ENCODE assay signal across 9 cellular contexts in genomic region chr11:93718057-93718563, GRCh38. TPM values are rescaled to one million over a fixed set of nuclear protein-coding genes. Genes with fewer than 3 reads are reported as not detected.
DNase-seq lines count a peak whose midpoint lies in the region; ATAC-seq, FAIRE-seq and TF ChIP-seq lines count a peak whose summit lies in the region.
"Had no signal": no experiment of that assay in that cellular context is flagged by ENCODE, and none has a peak within 500 bp of the region (broad histone marks: within the 10 kb centered on the region; RNA-seq: fewer than 3 reads in every experiment).

No MANE protein-coding gene starts in this region.

- peak overlapping the region; percentile 32 for H3K4me2 ChIP-seq in K562 (ENCODE audit: insufficient read depth, low read length)

- BruUV-seq in K562 (replicated peaks; lab: Mats Ljungman, UMichigan), result no TSS peak

- peak; percentile 84 for FAIRE-seq in K562 (lab: Jason Lieb, UNC)
- FAIRE-seq: TTC549 had no signal

- CTCF ChIA-PET in K562 (lab: Yijun Ruan, JAX; ENCODE audit: low intra/inter-chr PET ratio), result no interaction called here

- TF ChIP-seq CTCF in GM10266 (IDR thresholded peaks at IDR 0.05; ENCODE audit: control insufficient read depth, insufficient read depth, low read depth, missing control alignments) (no peak), K562 (IDR thresholded peaks at IDR 0.05 in 2 of 3, conservative IDR thresholded peaks at IDR 0.05 in 1 of 3; ENCODE audit: insufficient read depth in 2 of 3, low read depth in 1 of 3, low read length in 3 of 3) (no peak)

- peak; percentile 99 for TF ChIP-seq EP300 in K562 (IDR thresholded peaks at IDR 0.05; ENCODE audit: low read length)

- H3K4me1 ChIP-seq in K562 (replicated peaks in 1 of 2; ENCODE audit: control insufficient read depth in 2 of 2, insufficient read depth in 2 of 2, low read length in 2 of 2), result peaks cover 8 to 35% of the 10 kb centered on the region in 2 experiments

- no peaks in the 10 kb centered on the region for H3K27me3 ChIP-seq in K562 (ENCODE audit: control insufficient read depth in 2 of 2, insufficient read depth in 2 of 2, low read length in 2 of 2)

- POLR2A ChIA-PET in K562 (lab: Yijun Ruan, JAX), result interaction anchor here (1.0 to 4.6 kb wide), 5 partner anchors 9 to 22 kb away, joined by 3 to 41 read pairs (median 10); partner anchors contain the start of genes C11orf54 and TAF1D

- peak overlapping the region; percentile 89 for H3K27ac ChIP-seq in K562 (ENCODE audit: extremely low read depth, low read depth, low read length)

- no peaks in the 10 kb centered on the region for H3K9me3 ChIP-seq in K562 (replicated peaks; ENCODE audit: control insufficient read depth, insufficient read depth, low read depth, low read length)

- no peak overlapping the region for H3K4me3 ChIP-seq in K562

- peaks cover 85% of the 10 kb centered on the region for H3K36me3 ChIP-seq in K562 (ENCODE audit: control insufficient read depth, insufficient read depth, low read length)

- TF ChIP-seq POLR2A in K562 (conservative IDR thresholded peaks at IDR 0.05), result no peak

- intact Hi-C loops in K562 (cut with micrococcal nuclease), result loop anchor here (1.0 kb wide), 1 partner anchor 23 kb away; the partner anchor contains the start of genes C11orf54 and TAF1D

- in situ Hi-C loops in K562 (cut with MboI), result no loop called here

- TF ChIP-seq RAD21 in K562 (CRISPR knock-in tag; conservative IDR thresholded peaks at IDR 0.05 in 1 of 2, IDR thresholded peaks at IDR 0.05 in 1 of 2), result no peak; a peak in 1 of 4 replicates

- 12% methylated on average over 4 of the region's 4 CpGs for WGBS in K562 (ENCODE audit: insufficient coverage, low coverage, missing lambda C conversion rate)

- H4K20me1 ChIP-seq in K562 (replicated peaks; ENCODE audit: control insufficient read depth, insufficient read depth, low read length), result no peaks in the 10 kb centered on the region

- peak overlapping the region in 1 of 2 experiments; percentile 51; a peak in 2 of 4 replicates for H3K9ac ChIP-seq in K562 (ENCODE audit: insufficient read depth in 1 of 2, low read depth in 2 of 2, low read length in 2 of 2)

- peaks cover 11% of the 10 kb centered on the region; the same call in 2 of the 3 replicates for H3K79me2 ChIP-seq in K562 (ENCODE audit: control insufficient read depth, insufficient read depth, low read length)

- ATAC-seq in GM21515 (IDR thresholded peaks at IDR 0.05; ENCODE audit: unreplicated experiment) (peak; percentile 83), HG03575 (IDR thresholded peaks at IDR 0.05; ENCODE audit: extremely low read depth, insufficient number of reproducible peaks, low FRiP score, unreplicated experiment) (peak; percentile 88), K562 (peak; percentile 79)

- no peaks in the 10 kb centered on the region for H3K9me1 ChIP-seq in K562 (ENCODE audit: control insufficient read depth, insufficient read depth, low read length)

- DNase-seq in GM10266 (ENCODE audit: extremely low spot score) (peak; percentile 23), K562 (ENCODE audit: extremely low read depth in 1 of 4, low spot score in 3 of 4) (peak in 3 of 4 experiments; percentile 17 to 84 (median 80)), SHP77 (lab: John Stamatoyannopoulos, UW) (no peak), NCI-H2171 (lab: John Stamatoyannopoulos, UW) (no peak), epidermal melanocyte (ENCODE audit: insufficient read length, low spot score) (no peak), SHP77 treated with DMSO at 0.1 percent for 48 hours (lab: John Stamatoyannopoulos, UW) (no peak)

- no peak overlapping the region for H2AFZ ChIP-seq in K562 (ENCODE audit: low read depth, low read length)

TF ChIP-seq in K562, 482 proteins besides CTCF, POLR2A, EP300 and RAD21 (continues in another document):
- TF ChIP-seq ZC3H8 (IDR thresholded peaks at IDR 0.05) (no peak), CC2D1A (IDR thresholded peaks at IDR 0.05) (peak; percentile 79; the same call in 1 of the 2 replicates), MAFG (tag; conservative IDR thresholded peaks at IDR 0.05) (no peak), ETS2 (tag; IDR thresholded peaks at IDR 0.05; ENCODE audit: borderline replicate concordance, poor library complexity, severe bottlenecking) (no peak), ZBTB17 (CRISPR knock-in tag; IDR thresholded peaks at IDR 0.05) (peak; percentile 82), ZNF644 (tag; IDR thresholded peaks at IDR 0.05; ENCODE audit: low read depth) (peak; percentile 96), SLC30A9 (CRISPR knock-in tag; IDR thresholded peaks at IDR 0.05) (no peak), THAP7 (CRISPR knock-in tag; IDR thresholded peaks at IDR 0.05) (no peak), PHTF2 (CRISPR knock-in tag; IDR thresholded peaks at IDR 0.05) (no peak), ZNF561 (CRISPR knock-in tag; conservative IDR thresholded peaks at IDR 0.05) (no peak)

RNA-seq across cellular contexts. Expression of gene TAF1D, which starts 23.2 kb away (rescaled TPM):
- 288 and 1,250 TPM in 2 replicates for total RNA-seq in K562 (2011; cell fraction: chromatin; rRNA removed; ENCODE audit: low replicate concordance)
- 323 and 380 TPM in 2 replicates for total RNA-seq in K562 (2011; cell fraction: nucleolus; rRNA removed)
- 528 and 703 TPM in 2 replicates for total RNA-seq in K562 (2011; cell fraction: nucleoplasm; rRNA removed)
- total RNA-seq in K562 (2014; rRNA removed) (155 and 182 TPM in 2 replicates), K562 (2014; rRNA removed; fragmentation: Illumina TruSeq; extraction: Trizol) (313 and 326 TPM in 2 replicates), K562 (2015; rRNA removed; fragmentation: Illumina TruSeq; extraction: Trizol) (301 and 347 TPM in 2 replicates), K562 (2021) (189 and 193 TPM in 2 replicates)
- polyA plus RNA-seq in K562 (2011; rRNA removed) (208 and 270 TPM in 2 replicates), K562 (2014; fragmentation: Illumina TruSeq; extraction: Trizol) (203 and 250 TPM in 2 replicates), K562 (2014; fragmentation: Nextera tagmentation; extraction: Ambion mirVana) (100 to 1,000 TPM; 122 to 123 TPM), K562 (2014; rRNA removed) (245 and 293 TPM in 2 replicates)
- 21.9 and 72.7 TPM in 2 replicates for polyA plus RNA-seq in K562 (2011; cell fraction: cytosol; rRNA removed)
- polyA plus RNA-seq in K562 (2011; cell fraction: nucleus; rRNA removed), result 340 and 474 TPM in 2 replicates
- 127 and 137 TPM in 2 replicates for polyA plus RNA-seq in K562 (2012)
- 237 and 271 TPM in 2 replicates for polyA minus RNA-seq in K562 (2011; rRNA and poly(A)+ RNA removed)
- polyA minus RNA-seq in K562 (2011; cell fraction: cytosol; rRNA and poly(A)+ RNA removed), result 59.7 and 102 TPM in 2 replicates
- 469 and 813 TPM in 2 replicates for polyA minus RNA-seq in K562 (2011; cell fraction: nucleus; rRNA and poly(A)+ RNA removed)

RNA-seq across cellular contexts. Expression of gene C11orf54, which starts 23.4 kb away (rescaled TPM):
- total RNA-seq in K562 (2011; cell fraction: chromatin; rRNA removed; ENCODE audit: low replicate concordance), result 16.6 and 50.4 TPM in 2 replicates
- 8.3 and 11.8 TPM in 2 replicates for total RNA-seq in K562 (2011; cell fraction: nucleolus; rRNA removed)
- 15.0 and 27.5 TPM in 2 replicates for total RNA-seq in K562 (2011; cell fraction: nucleoplasm; rRNA removed)
- total RNA-seq in K562 (2014; rRNA removed), result 12.0 and 13.4 TPM in 2 replicates
- total RNA-seq in K562 (2014; rRNA removed; fragmentation: Illumina TruSeq; extraction: Trizol), result 23.1 and 30.5 TPM in 2 replicates
- 15.3 and 16.8 TPM in 2 replicates for total RNA-seq in K562 (2015; rRNA removed; fragmentation: Illumina TruSeq; extraction: Trizol)
- total RNA-seq in K562 (2021), result 13.1 and 15.6 TPM in 2 replicates
- 26.7 and 33.0 TPM in 2 replicates for polyA plus RNA-seq in K562 (2011; rRNA removed)
- polyA plus RNA-seq in K562 (2011; cell fraction: cytosol; rRNA removed), result 4.4 and 11.8 TPM in 2 replicates
- 11.0 and 29.8 TPM in 2 replicates for polyA plus RNA-seq in K562 (2011; cell fraction: nucleus; rRNA removed)
- 13.4 and 23.0 TPM in 2 replicates for polyA plus RNA-seq in K562 (2012)
- polyA plus RNA-seq in K562 (2014; fragmentation: Illumina TruSeq; extraction: Trizol), result 24.3 and 25.0 TPM in 2 replicates
- polyA plus RNA-seq in K562 (2014; fragmentation: Nextera tagmentation; extraction: Ambion mirVana), result 10 to 100 TPM; 31.5 to 31.7 TPM
- polyA plus RNA-seq in K562 (2014; rRNA removed), result 15.9 and 18.3 TPM in 2 replicates
- 19.7 and 24.9 TPM in 2 replicates for polyA minus RNA-seq in K562 (2011; rRNA and poly(A)+ RNA removed)
- 8.9 and 11.4 TPM in 2 replicates for polyA minus RNA-seq in K562 (2011; cell fraction: cytosol; rRNA and poly(A)+ RNA removed)
- polyA minus RNA-seq in K562 (2011; cell fraction: nucleus; rRNA and poly(A)+ RNA removed), result 4.7 and 9.4 TPM in 2 replicates

RNA-seq across cellular contexts. Expression of gene CEP295, which starts 56.6 kb away (rescaled TPM):
- 35.3 and 169 TPM in 2 replicates for total RNA-seq in K562 (2011; cell fraction: chromatin; rRNA removed; ENCODE audit: low replicate concordance)
- total RNA-seq in K562 (2011; cell fraction: nucleolus; rRNA removed), result 21.8 and 36.7 TPM in 2 replicates
- 49.1 and 51.9 TPM in 2 replicates for total RNA-seq in K562 (2011; cell fraction: nucleoplasm; rRNA removed)
- total RNA-seq in K562 (2014; rRNA removed) (26.5 and 27.1 TPM in 2 replicates), K562 (2014; rRNA removed; fragmentation: Illumina TruSeq; extraction: Trizol) (41.8 and 47.5 TPM in 2 replicates), K562 (2015; rRNA removed; fragmentation: Illumina TruSeq; extraction: Trizol) (41.7 and 46.9 TPM in 2 replicates), K562 (2021) (22.1 and 22.2 TPM in 2 replicates)
- polyA plus RNA-seq in K562 (2011; rRNA removed) (28.5 and 31.5 TPM in 2 replicates), K562 (2014; fragmentation: Illumina TruSeq; extraction: Trizol) (24.9 and 30.0 TPM in 2 replicates), K562 (2014; fragmentation: Nextera tagmentation; extraction: Ambion mirVana) (10 to 100 TPM in 1 of 2 experiments, 1 to 10 TPM in 1; 6.0 to 10.9 TPM), K562 (2014; rRNA removed) (16.3 and 22.8 TPM in 2 replicates)
- 4.1 and 9.0 TPM in 2 replicates for polyA plus RNA-seq in K562 (2011; cell fraction: cytosol; rRNA removed)
- 38.1 and 51.2 TPM in 2 replicates for polyA plus RNA-seq in K562 (2011; cell fraction: nucleus; rRNA removed)
- 11.4 and 20.4 TPM in 2 replicates for polyA plus RNA-seq in K562 (2012)
- polyA minus RNA-seq in K562 (2011; rRNA and poly(A)+ RNA removed), result 92.0 and 110 TPM in 2 replicates
- 26.5 and 28.6 TPM in 2 replicates for polyA minus RNA-seq in K562 (2011; cell fraction: cytosol; rRNA and poly(A)+ RNA removed)
- 90.3 and 177 TPM in 2 replicates for polyA minus RNA-seq in K562 (2011; cell fraction: nucleus; rRNA and poly(A)+ RNA removed)

Comparison
In these comparisons a context has a peak if more than half of its experiments do, and no peak if none do; other contexts are left out.
1. DNase-seq: peak in GM10266 (single experiment) and K562 (3 of 4); none in SHP77 (0 of 2), NCI-H2171 (single experiment), epidermal melanocyte (single experiment) and SHP77 treated with DMSO at 0.1 percent for 48 hours (single experiment).
2. Peak in every context shown above with its lines, with median percentiles within 50 percentile points of each other: ATAC-seq.